Comparison of ENCODE assay signal across 23 cellular contexts in genomic region chr1:196655037-196655436, GRCh38. TPM values are rescaled to one million over a fixed set of nuclear protein-coding genes. Genes with fewer than 3 reads are reported as not detected.
DNase-seq lines count a peak whose midpoint lies in the region; ATAC-seq, FAIRE-seq and TF ChIP-seq lines count a peak whose summit lies in the region.
"Had no signal": no experiment of that assay in that cellular context is flagged by ENCODE, and none has a peak within 500 bp of the region (broad histone marks: within the 10 kb centered on the region; RNA-seq: fewer than 3 reads in every experiment).

No MANE protein-coding gene starts in this region.

- H3K9me3 ChIP-seq in DND-41 (ENCODE audit: insufficient read depth, low read length, severe bottlenecking) (no peaks in the 10 kb centered on the region), adipocyte (ENCODE audit: control insufficient read depth, low read length) (no peaks in the 10 kb centered on the region), right lobe of liver (no peaks in the 10 kb centered on the region), smooth muscle cell (replicated peaks; ENCODE audit: low read depth) (no peaks in the 10 kb centered on the region), colonic mucosa (no peaks in the 10 kb centered on the region)
- H3K9me3 ChIP-seq: BLaER1 had no signal

- H4K20me1 ChIP-seq in DND-41 (ENCODE audit: insufficient read depth, low read length) (peaks cover 6% of the 10 kb centered on the region; the same call in 1 of the 2 replicates), smooth muscle cell (ENCODE audit: low read depth) (no peaks in the 10 kb centered on the region)
- H4K20me1 ChIP-seq: BLaER1 had no signal

- H3K4me3 ChIP-seq in DND-41 (ENCODE audit: low read depth in 1 of 2, low read length in 2 of 2), result peak overlapping the region in 1 of 2 experiments; percentile 7; a peak in 2 of 4 replicates
- H3K4me3 ChIP-seq in adipocyte (ENCODE audit: low read length), result peak overlapping the region; percentile 83
- H3K4me3 ChIP-seq in right lobe of liver, result peak overlapping the region; percentile 28 to 60 (median 49)
- no peak overlapping the region for H3K4me3 ChIP-seq in smooth muscle cell
- H3K4me3 ChIP-seq in colonic mucosa, result no peak overlapping the region
- H3K4me3 ChIP-seq: BLaER1, GM12878, lung had no signal

- intact Hi-C loops in right lobe of liver (cut with DNase I), result no loop called here
- intact Hi-C loops in colonic mucosa (cut with DNase I), result no loop called here

- H3K27ac ChIP-seq in DND-41 (ENCODE audit: low read length) (0 out of 2 replicates have a peak overlapping the region, but pooled peaks have one; percentile 13), right lobe of liver (peak overlapping the region; percentile 81 to 89 (median 83)), smooth muscle cell (ENCODE audit: low read depth) (no peak overlapping the region), colonic mucosa (no peak overlapping the region)
- H3K27ac ChIP-seq: BLaER1 had no signal

- ATAC-seq in DND-41 (ENCODE audit: insufficient read depth, low read depth) (no peak), right lobe of liver (peak; percentile 18 to 36 (median 20))
- ATAC-seq: GM12878; HCT116; natural killer cell treated with Interleukin-12 subunit alpha and Interleukin-12 subunit beta and Interleukin-15 and Interleukin-18, amount 100 ng/mL, for 72 hours had no signal

- FAIRE-seq in H54 (lab: Jason Lieb, UNC), result no peak
- FAIRE-seq: GM12878, keratinocyte had no signal

- no peaks in the 10 kb centered on the region for H3K27me3 ChIP-seq in DND-41 (ENCODE audit: insufficient read depth, low read length, poor library complexity)
- no peaks in the 10 kb centered on the region for H3K27me3 ChIP-seq in adipocyte (replicated peaks; ENCODE audit: control insufficient read depth, insufficient read depth, low read length)
- H3K27me3 ChIP-seq in right lobe of liver, result no peaks in the 10 kb centered on the region
- no peaks in the 10 kb centered on the region for H3K27me3 ChIP-seq in smooth muscle cell (ENCODE audit: low read depth)
- H3K27me3 ChIP-seq in colonic mucosa, result no peaks in the 10 kb centered on the region
- H3K27me3 ChIP-seq: BLaER1 had no signal

- no peak overlapping the region for H3K9ac ChIP-seq in DND-41 (ENCODE audit: low read depth, low read length)
- H3K9ac ChIP-seq in adipocyte (ENCODE audit: low read length), result peak overlapping the region; percentile 83
- H3K9ac ChIP-seq in smooth muscle cell (ENCODE audit: low read depth), result no peak overlapping the region
- H3K9ac ChIP-seq in colonic mucosa (ENCODE audit: low read depth in 2 of 2, low read length in 2 of 2), result no peak overlapping the region
- H3K9ac ChIP-seq: BLaER1 had no signal

- H3K36me3 ChIP-seq in DND-41 (ENCODE audit: insufficient read depth, low read length) (no peaks in the 10 kb centered on the region), adipocyte (ENCODE audit: control insufficient read depth, insufficient read depth, low read length, severe bottlenecking) (no peaks in the 10 kb centered on the region), right lobe of liver (no peaks in the 10 kb centered on the region), smooth muscle cell (ENCODE audit: low read depth) (no peaks in the 10 kb centered on the region), colonic mucosa (no peaks in the 10 kb centered on the region)
- H3K36me3 ChIP-seq: BLaER1 had no signal

- TF ChIP-seq POLR2A in right lobe of liver (IDR thresholded peaks at IDR 0.05) (no peak), H54 (IDR thresholded peaks at IDR 0.05; ENCODE audit: low read depth, low read length) (no peak)

- H3K79me2 ChIP-seq in DND-41 (ENCODE audit: insufficient read depth, low read length), result peaks cover 82% of the 10 kb centered on the region
- peaks cover 20% of the 10 kb centered on the region for H3K79me2 ChIP-seq in smooth muscle cell (ENCODE audit: low read depth)

- DNase-seq in DND-41 (no peak), adipocyte (ENCODE audit: low read depth) (no peak), right lobe of liver (no peak), smooth muscle cell (lab: John Stamatoyannopoulos, UW; ENCODE audit: unreplicated experiment) (no peak), H54 (ENCODE audit: insufficient read length, low spot score) (no peak), HT-29 (ENCODE audit: low spot score) (no peak), colonic mucosa (no peak)
- DNase-seq: activated CD4-positive, alpha-beta memory T cell treated with anti-CD3 and anti-CD28 coated beads, Interleukin-2, amount 10 ng/mL, durations not matched to agents 7 days and 5 days; activated CD4-positive, alpha-beta T cell treated with anti-CD3 and anti-CD28 coated beads for 1 hour; activated CD8-positive, alpha-beta memory T cell treated with anti-CD3 and anti-CD28 coated beads, Interleukin-2, amount 50 U/mL, for 48 hours; effector CD4-positive, alpha-beta T cell; NCI-H146; occipital lobe; SHP77; stimulated activated CD4-positive, alpha-beta T cell treated with anti-CD3 and anti-CD28 coated beads, Interleukin-2, amount 100 ng/mL, for 24 hours had no signal

- no peak for TF ChIP-seq CTCF in DND-41 (IDR thresholded peaks at IDR 0.05; ENCODE audit: borderline replicate concordance, extremely low read depth, low read length, poor library complexity, severe bottlenecking)
- no peak for TF ChIP-seq CTCF in right lobe of liver (IDR thresholded peaks at IDR 0.05)
- TF ChIP-seq CTCF in smooth muscle cell (IDR thresholded peaks at IDR 0.05; ENCODE audit: borderline replicate concordance, insufficient read depth, poor library complexity, severe bottlenecking), result no peak
- TF ChIP-seq CTCF in colonic mucosa (IDR thresholded peaks at IDR 0.05), result no peak

- whole genome bisulfite sequencing in right lobe of liver (ENCODE audit: insufficient coverage, low coverage, low lambda C conversion rate, missing lambda C conversion rate), result 43% methylated on average over 3 of the region's 3 CpGs
- WGBS in smooth muscle cell (ENCODE audit: low lambda C conversion rate), result 99% methylated on average over 3 of the region's 3 CpGs

- H3K4me2 ChIP-seq in DND-41 (ENCODE audit: insufficient read depth, low read length), result peak overlapping the region; percentile 69; the same call in 1 of the 2 replicates
- H3K4me2 ChIP-seq in smooth muscle cell, result peak overlapping the region; percentile 82
- H3K4me2 ChIP-seq: BLaER1 had no signal

- H3F3A ChIP-seq in smooth muscle cell (ENCODE audit: low read depth), result no peaks in the 10 kb centered on the region

- H2AFZ ChIP-seq in DND-41 (ENCODE audit: low read depth, low read length) (no peak overlapping the region), smooth muscle cell (ENCODE audit: low read depth) (no peak overlapping the region)

- H3K4me1 ChIP-seq in DND-41 (ENCODE audit: insufficient read depth, low read length) (peaks cover 72% of the 10 kb centered on the region), adipocyte (ENCODE audit: control insufficient read depth, insufficient read depth, low read length) (peaks cover 23% of the 10 kb centered on the region), right lobe of liver (peaks cover 0 to 25% (median 7%) of the 10 kb centered on the region in 4 donors), smooth muscle cell (ENCODE audit: low read depth) (no peaks in the 10 kb centered on the region), colonic mucosa (no peaks in the 10 kb centered on the region)

RNA-seq across cellular contexts. Expression of gene CFH, which starts 3.2 kb away (rescaled TPM):
- total RNA-seq in right lobe of liver (1,000 to 10,000 TPM in 3 of 6 experiments, 100 to 1,000 TPM in 3; 663 to 1,371 (median 1,032) TPM), smooth muscle cell (99.5 and 160 TPM in 2 replicates), colonic mucosa (10 to 100 TPM; 15.4 to 20.5 TPM)
- polyA plus RNA-seq in smooth muscle cell, result 42.6 and 71.2 TPM in 2 replicates
- total RNA-seq in HT-29 (2014; rRNA removed; shearing (Covaris generic)), result 27.3 and 28.8 TPM in 2 replicates
- polyA plus RNA-seq: GM12878, IgD-negative memory B cell had no signal

RNA-seq across cellular contexts. Expression of gene KCNT2, which starts 46.8 kb away (rescaled TPM):
- total RNA-seq in right lobe of liver (1 to 10 TPM; 5.3 to 8.4 (median 7.5) TPM), smooth muscle cell (2.7 and 6.3 TPM in 2 replicates), colonic mucosa (under 1 TPM; 0.56 to 0.82 TPM)
- polyA plus RNA-seq in smooth muscle cell, result 0.26 and 1.3 TPM in 2 replicates
- not detected in 2 replicates for total RNA-seq in HT-29 (2014; rRNA removed; shearing (Covaris generic))
- total RNA-seq: activated CD4-positive, alpha-beta memory T cell treated with anti-CD3 and anti-CD28 coated beads, Interleukin-2, amount 10 ng/mL, durations not matched to agents 7 days and 5 days; GM12878; natural killer cell treated with Interleukin-12 subunit alpha and Interleukin-12 subunit beta and Interleukin-15 and Interleukin-18, amount 100 ng/mL, for 72 hours; T-helper 2 cell treated with Interferon-gamma antibody and Interleukin-4, amounts not matched to agents 100 ng/mL and 5 ng/mL, for 36 hours had no signal
- polyA plus RNA-seq: GM12878, IgD-negative memory B cell, keratinocyte had no signal

Comparison
In these comparisons a context has a peak if more than half of its experiments do, and no peak if none do; other contexts are left out.
1. H3K27ac ChIP-seq: peak in DND-41 (single experiment) and right lobe of liver (3 of 3); none in smooth muscle cell (single experiment) and colonic mucosa (single experiment).
2. H3K4me3 ChIP-seq: peak in adipocyte (single experiment) and right lobe of liver (3 of 3); none in smooth muscle cell (single experiment) and colonic mucosa (single experiment).